27 cellular contexts compared by ENCODE assay signal in the genomic region with DNA sequence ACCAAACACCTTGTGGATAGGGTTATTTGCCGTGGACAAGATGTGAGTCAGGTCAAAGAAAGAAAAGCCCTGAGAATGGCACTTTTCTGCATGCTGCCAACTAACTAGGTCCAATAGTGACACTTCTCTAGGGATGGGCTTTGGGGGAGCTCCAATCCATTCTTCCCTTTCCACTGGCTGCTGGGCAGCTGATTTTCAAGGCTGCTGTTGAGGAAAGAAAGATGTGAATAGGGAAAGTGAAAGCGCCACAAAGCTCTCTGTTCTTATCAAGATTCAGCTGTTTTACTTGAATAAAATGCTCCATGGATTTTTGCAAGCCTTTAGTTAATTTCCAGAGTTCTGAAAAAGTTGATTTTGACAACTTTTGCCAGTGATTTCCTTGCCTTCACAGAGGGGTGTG.
DNase-seq lines count a peak whose midpoint lies in the region; ATAC-seq, FAIRE-seq and TF ChIP-seq lines count a peak whose summit lies in the region.
"Had no signal": no experiment of that assay in that cellular context is flagged by ENCODE, and none has a peak within 500 bp of the region (broad histone marks: within the 10 kb centered on the region; RNA-seq: fewer than 3 reads in every experiment).

No MANE protein-coding gene starts in this region.

- peaks cover 1 to 16% (median 10%) of the 10 kb centered on the region in 4 donors for H3K4me1 ChIP-seq in liver (ENCODE audit: control insufficient read depth in 4 of 4, insufficient read depth in 4 of 4, low read length in 3 of 4)
- H3K4me1 ChIP-seq in HepG2 (ENCODE audit: insufficient read depth, low read length) = no peaks in the 10 kb centered on the region
- no peaks in the 10 kb centered on the region for H3K4me1 ChIP-seq in tibial artery
- H3K4me1 ChIP-seq: A549; BE2C; BLaER1 treated with 17β-estradiol and CSF1 and Interleukin-3, amounts not matched to agents 10 nM and 100 nM had no signal

- H3K27ac ChIP-seq in liver (ENCODE audit: low read depth in 1 of 2, low read length in 2 of 2) = peak overlapping the region in 1 of 2 donors; percentile 21
- no peak overlapping the region for H3K27ac ChIP-seq in HepG2 (ENCODE audit: extremely low read length, insufficient read depth, low read length)
- peak overlapping the region; percentile 62 for H3K27ac ChIP-seq in VCaP
- H3K27ac ChIP-seq in tibial artery = no peak overlapping the region
- H3K27ac ChIP-seq: A549; BLaER1 treated with 17β-estradiol and CSF1 and Interleukin-3, amounts not matched to agents 10 nM and 100 nM had no signal

- H3K9me3 Mint-ChIP-seq in effector memory CD8-positive, alpha-beta T cell = no peaks in the 10 kb centered on the region
- no peaks in the 10 kb centered on the region for H3K9me3 Mint-ChIP-seq in stimulated activated effector memory CD8-positive, alpha-beta T cell treated with anti-CD3 and anti-CD28 coated beads, Interleukin-12 subunit alpha, Interleukin-12 subunit beta, amount 100 ng/mL, for 72 hours
- H3K9me3 Mint-ChIP-seq: CD4-positive, alpha-beta T cell had no signal

- no peak for FAIRE-seq in HepG2 (lab: Jason Lieb, UNC)
- FAIRE-seq: D721Med, GM12878, GM18507 had no signal

- TF ChIP-seq RAD21 in liver (IDR thresholded peaks at IDR 0.05) (no peak), HepG2 (CRISPR knock-in tag; IDR thresholded peaks at IDR 0.05) (no peak)

- H3K27me3 Mint-ChIP-seq in effector memory CD8-positive, alpha-beta T cell = no peaks in the 10 kb centered on the region
- H3K27me3 Mint-ChIP-seq: CD4-positive, alpha-beta T cell had no signal

- no peak for TF ChIP-seq CTCF in liver (IDR thresholded peaks at IDR 0.05; ENCODE audit: low read depth, low read length, missing input control)
- no peak for TF ChIP-seq CTCF in HepG2 (CRISPR knock-in tag; IDR thresholded peaks at IDR 0.05)
- TF ChIP-seq CTCF in VCaP (conservative IDR thresholded peaks at IDR 0.05) = no peak
- TF ChIP-seq CTCF in tibial artery (IDR thresholded peaks at IDR 0.05) = no peak

- 31% methylated on average over 2 of the region's 2 CpGs for WGBS in liver
- whole genome bisulfite sequencing in HepG2 (ENCODE audit: low lambda C conversion rate) = 0% methylated on average over 2 of the region's 2 CpGs

- in situ Hi-C loops in HepG2 (cut with HindIII; ENCODE audit: extremely low pct_ligation_motif_present, low pct_unique_long_range_greater_than_20kb) = no loop called here

- H3K27me3 ChIP-seq in liver (ENCODE audit: control insufficient read depth in 4 of 4, insufficient read depth in 4 of 4, low read length in 3 of 4) = no peaks in the 10 kb centered on the region
- H3K27me3 ChIP-seq in HepG2 (ENCODE audit: control insufficient read depth in 1 of 2, insufficient read depth in 2 of 2, low read length in 2 of 2) = no peaks in the 10 kb centered on the region
- no peaks in the 10 kb centered on the region for H3K27me3 ChIP-seq in tibial artery
- H3K27me3 ChIP-seq: BE2C had no signal

- intact Hi-C loops in HepG2 (cut with micrococcal nuclease; ENCODE audit: unreplicated experiment) = no loop called here
- intact Hi-C loops in tibial artery (cut with DNase I; ENCODE audit: low total_unique reads) = no loop called here

- no peak for ATAC-seq in HepG2
- peak; percentile 68 for ATAC-seq in left lobe of liver
- ATAC-seq in effector memory CD8-positive, alpha-beta T cell (replicated peaks) = no peak
- ATAC-seq in stimulated activated effector memory CD8-positive, alpha-beta T cell treated with anti-CD3 and anti-CD28 coated beads, Interleukin-12 subunit alpha, Interleukin-12 subunit beta, amount 100 ng/mL, for 72 hours = no peak
- ATAC-seq: A549, GM12878, GM23338, HCT116 had no signal

- no peak for TF ChIP-seq EP300 in HepG2 (IDR thresholded peaks at IDR 0.05; ENCODE audit: low read depth in 2 of 2, low read length in 2 of 2)
- TF ChIP-seq EP300 in HepG2 (CRISPR knock-in tag; IDR thresholded peaks at IDR 0.05; ENCODE audit: borderline replicate concordance) = no peak

- no peak overlapping the region for H3K4me2 ChIP-seq in HepG2 (ENCODE audit: low read depth, low read length)
- H3K4me2 ChIP-seq: A549; BLaER1 treated with 17β-estradiol and CSF1 and Interleukin-3, amounts not matched to agents 10 nM and 100 nM; GM23338 had no signal

- no peak for DNase-seq in HepG2 (ENCODE audit: low spot score)
- peak; percentile 45 for DNase-seq in left lobe of liver (ENCODE audit: low spot score)
- no peak for DNase-seq in effector memory CD8-positive, alpha-beta T cell
- no peak for DNase-seq in glomerular visceral epithelial cell (ENCODE audit: extremely low spot score)
- no peak for DNase-seq in stimulated activated effector memory CD8-positive, alpha-beta T cell treated with anti-CD3 and anti-CD28 coated beads, Interleukin-12 subunit alpha, Interleukin-12 subunit beta, amount 100 ng/mL, for 72 hours (ENCODE audit: low spot score in 2 of 2)
- no peak for DNase-seq in tibial artery
- DNase-seq: 8988T; ACHN; AML-193; BE2C; CD4-positive, alpha-beta T cell; CD8-positive, alpha-beta memory T cell; DMS 273 treated with DMSO at 0.1 percent for 48 hours; DMS79; EL; GDM1; H9 had no signal

- no peak overlapping the region for H2AFZ ChIP-seq in HepG2 (ENCODE audit: low read length)
- H2AFZ ChIP-seq: GM23338 had no signal

- POLR2A ChIA-PET in HepG2 (lab: Yijun Ruan, JAX) = no interaction called here

- no peak overlapping the region for H3K27ac Mint-ChIP-seq in effector memory CD8-positive, alpha-beta T cell
- no peak overlapping the region for H3K27ac Mint-ChIP-seq in stimulated activated effector memory CD8-positive, alpha-beta T cell treated with anti-CD3 and anti-CD28 coated beads, Interleukin-12 subunit alpha, Interleukin-12 subunit beta, amount 100 ng/mL, for 72 hours
- H3K27ac Mint-ChIP-seq: CD14-positive monocyte; CD4-positive, alpha-beta T cell; CD8-positive, alpha-beta memory T cell; GM23338; H9 had no signal

- H3K36me3 ChIP-seq in liver (ENCODE audit: control insufficient read depth in 4 of 4, insufficient read depth in 3 of 4, low read depth in 1 of 4, low read length in 3 of 4) (no peaks in the 10 kb centered on the region), HepG2 (replicated peaks in 1 of 2; ENCODE audit: control insufficient read depth in 1 of 2, insufficient read depth in 2 of 2, low read length in 2 of 2) (no peaks in the 10 kb centered on the region), tibial artery (no peaks in the 10 kb centered on the region)
- H3K36me3 ChIP-seq: BE2C; BLaER1 treated with 17β-estradiol and CSF1 and Interleukin-3, amounts not matched to agents 10 nM and 100 nM had no signal

- TF ChIP-seq POLR2A in HepG2 (IDR thresholded peaks at IDR 0.05; ENCODE audit: insufficient read depth in 1 of 2, low read depth in 2 of 2, low read length in 2 of 2) = no peak

- H3K9me3 ChIP-seq in liver (ENCODE audit: control insufficient read depth in 4 of 4, low read length in 3 of 4) (peaks cover 0 to 4% (median 1%) of the 10 kb centered on the region in 4 donors), HepG2 (ENCODE audit: low read length) (no peaks in the 10 kb centered on the region; the same call in 1 of the 2 replicates), tibial artery (peaks cover 0 to 3% (median 0%) of the 10 kb centered on the region in 3 donors)
- H3K9me3 ChIP-seq: A549, BE2C had no signal

- CTCF ChIA-PET in HepG2 (lab: Yijun Ruan, JAX; ENCODE audit: low intra/inter-chr PET ratio, low total read pairs) = no interaction called here

- no peaks in the 10 kb centered on the region for H3K36me3 Mint-ChIP-seq in effector memory CD8-positive, alpha-beta T cell (ENCODE audit: insufficient read depth)
- H3K36me3 Mint-ChIP-seq in stimulated activated effector memory CD8-positive, alpha-beta T cell treated with anti-CD3 and anti-CD28 coated beads, Interleukin-12 subunit alpha, Interleukin-12 subunit beta, amount 100 ng/mL, for 72 hours = no peaks in the 10 kb centered on the region
- H3K36me3 Mint-ChIP-seq: CD14-positive monocyte; CD8-positive, alpha-beta memory T cell had no signal

- H3K79me2 ChIP-seq in HepG2 (ENCODE audit: insufficient read depth, low read length) = no peaks in the 10 kb centered on the region

- no peaks in the 10 kb centered on the region for H4K20me1 ChIP-seq in HepG2 (ENCODE audit: insufficient read depth, low read length)

- no TSS peak for BruUV-seq in HepG2 (replicated peaks; lab: Mats Ljungman, UMichigan)

- no peak overlapping the region for H3K4me3 Mint-ChIP-seq in effector memory CD8-positive, alpha-beta T cell
- H3K4me3 Mint-ChIP-seq in stimulated activated effector memory CD8-positive, alpha-beta T cell treated with anti-CD3 and anti-CD28 coated beads, Interleukin-12 subunit alpha, Interleukin-12 subunit beta, amount 100 ng/mL, for 72 hours = no peak overlapping the region
- H3K4me3 Mint-ChIP-seq: CD4-positive, alpha-beta T cell; CD8-positive, alpha-beta memory T cell; GM23338; H9 had no signal

- no peaks in the 10 kb centered on the region for H3K4me1 Mint-ChIP-seq in effector memory CD8-positive, alpha-beta T cell (ENCODE audit: low read depth in 2 of 2)
- H3K4me1 Mint-ChIP-seq in stimulated activated effector memory CD8-positive, alpha-beta T cell treated with anti-CD3 and anti-CD28 coated beads, Interleukin-12 subunit alpha, Interleukin-12 subunit beta, amount 100 ng/mL, for 72 hours = no peaks in the 10 kb centered on the region
- H3K4me1 Mint-ChIP-seq: CD14-positive monocyte; CD8-positive, alpha-beta memory T cell; GM23338; H9 had no signal

- peak overlapping the region in 2 of 3 donors; percentile 23 to 33 for H3K4me3 ChIP-seq in liver (ENCODE audit: low read depth in 1 of 3, low read length in 3 of 3)
- no peak overlapping the region for H3K4me3 ChIP-seq in HepG2 (replicated peaks in 1 of 3; ENCODE audit: insufficient read depth in 1 of 3, low read depth in 2 of 3, low read length in 3 of 3)
- no peak overlapping the region for H3K4me3 ChIP-seq in tibial artery
- H3K4me3 ChIP-seq: A549; BLaER1 treated with 17β-estradiol and CSF1 and Interleukin-3, amounts not matched to agents 10 nM and 100 nM; GM12878; GM23338 had no signal

- H3K9ac ChIP-seq in liver (ENCODE audit: low read depth in 1 of 2, low read length in 2 of 2) (no peak overlapping the region), HepG2 (ENCODE audit: insufficient read depth, low read depth, low read length) (no peak overlapping the region)
- H3K9ac ChIP-seq: BLaER1 treated with 17β-estradiol and CSF1 and Interleukin-3, amounts not matched to agents 10 nM and 100 nM had no signal

TF ChIP-seq in liver, 16 proteins besides CTCF, POLR2A, EP300 and RAD21 (continues in another document):
- no peak for TF ChIP-seq HNF4A (conservative IDR thresholded peaks at IDR 0.05)

TF ChIP-seq in HepG2, 621 proteins besides CTCF, POLR2A, EP300 and RAD21 (continues in another document):
- no peak for TF ChIP-seq NR1H2 (CRISPR knock-in tag; IDR thresholded peaks at IDR 0.05; ENCODE audit: borderline replicate concordance, low read depth)

Comparison
In these comparisons a context has a peak if more than half of its experiments do, and no peak if none do; other contexts are left out.
1. H3K4me3 ChIP-seq: peak in liver (2 of 3); none in HepG2 (0 of 3) and tibial artery (0 of 2).